ENCODE assay signal across 20 cellular contexts in genomic region chr1:63867429-63868176, GRCh38.
DNase-seq lines count a peak whose midpoint lies in the region; ATAC-seq and TF ChIP-seq lines count a peak whose summit lies in the region.
"Had no signal": no experiment of that assay in that cellular context is flagged by ENCODE, and none has a peak within 500 bp of the region (broad histone marks: within the 10 kb centered on the region; RNA-seq: fewer than 3 reads in every experiment).

No MANE protein-coding gene starts in this region.

- no peaks in the 10 kb centered on the region for H3K9me2 ChIP-seq in hepatocyte (replicated peaks; ENCODE audit: insufficient read depth)

- no peaks in the 10 kb centered on the region for H3K36me3 Mint-ChIP-seq in WTC11

- H3K4me1 ChIP-seq in hepatocyte (ENCODE audit: insufficient read depth) (peaks cover 18% of the 10 kb centered on the region), sigmoid colon (peaks cover 0 to 86% (median 55%) of the 10 kb centered on the region in 4 donors)
- H3K4me1 ChIP-seq: parathyroid adenoma had no signal

- H3K27ac Mint-ChIP-seq in WTC11: peak overlapping the region; percentile 67
- H3K27ac Mint-ChIP-seq: CD4-positive, alpha-beta T cell; dendritic cell treated with granulocyte-macrophage colony-stimulating factor and Interleukin-4, amounts not matched to agents 40 ng/mL and 50 ng/mL, for 4 days; type B pancreatic cell had no signal

- POLR2A ChIA-PET in WTC11 (lab: Charles Lee): no interaction called here

- TF ChIP-seq EP300 in sigmoid colon (IDR thresholded peaks at IDR 0.05): no peak

- peak overlapping the region; percentile 39 for H3K4me2 ChIP-seq in hepatocyte

- ATAC-seq in WTC11 (no peak), HG02973 (IDR thresholded peaks at IDR 0.05; ENCODE audit: unreplicated experiment) (no peak), HG03280 (IDR thresholded peaks at IDR 0.05; ENCODE audit: unreplicated experiment) (no peak), GM21528 (IDR thresholded peaks at IDR 0.05; ENCODE audit: low FRiP score, unreplicated experiment) (no peak)
- ATAC-seq: activated T-cell treated with anti-CD3 and anti-CD28 coated beads, Interleukin-2, amount 50 U/mL, for 4 hours had no signal

- peaks cover 80% of the 10 kb centered on the region for H3K4me1 Mint-ChIP-seq in WTC11

- TF ChIP-seq POLR2A in sigmoid colon (IDR thresholded peaks at IDR 0.05): no peak

- H4K20me1 ChIP-seq in hepatocyte (ENCODE audit: insufficient read depth, poor library complexity, severe bottlenecking): no peaks in the 10 kb centered on the region

- no peaks in the 10 kb centered on the region for H3K9me3 ChIP-seq in hepatocyte (ENCODE audit: low read depth)
- no peaks in the 10 kb centered on the region for H3K9me3 ChIP-seq in sigmoid colon
- H3K9me3 ChIP-seq: heart right ventricle had no signal

- no peak overlapping the region for H3K4me3 ChIP-seq in hepatocyte
- peak overlapping the region in 2 of 4 donors; percentile 4 to 8 for H3K4me3 ChIP-seq in sigmoid colon
- H3K4me3 ChIP-seq: heart right ventricle, SK-N-MC had no signal

- CTCF ChIA-PET in WTC11 (lab: Charles Lee): interaction anchor here (1.2 to 2.4 kb wide), 12 partner anchors 12 to 270 kb away, joined by 3 to 9 read pairs (median 4); no protein-coding TSS in a partner anchor

- no peaks in the 10 kb centered on the region for H3K27me3 Mint-ChIP-seq in WTC11 (ENCODE audit: low read depth)
- H3K27me3 Mint-ChIP-seq: CD4-positive, alpha-beta T cell; dendritic cell treated with granulocyte-macrophage colony-stimulating factor and Interleukin-4, amounts not matched to agents 40 ng/mL and 50 ng/mL, for 4 days; type B pancreatic cell had no signal

- WGBS in hepatocyte (ENCODE audit: low lambda C conversion rate, missing lambda C conversion rate): 70% methylated on average over 14 of the region's 14 CpGs
- 81 to 91% methylated on average over 14 of the region's 14 CpGs for WGBS in sigmoid colon, 2 donors

- intact Hi-C loops in sigmoid colon (cut with DNase I): no loop called here

- H3K9me3 Mint-ChIP-seq in WTC11: no peaks in the 10 kb centered on the region
- H3K9me3 Mint-ChIP-seq: activated T-cell treated with anti-CD3 and anti-CD28 coated beads, Interleukin-2, amount 50 U/mL, for 4 hours; CD4-positive, alpha-beta T cell; dendritic cell treated with granulocyte-macrophage colony-stimulating factor and Interleukin-4, amounts not matched to agents 40 ng/mL and 50 ng/mL, for 4 days; type B pancreatic cell had no signal

- no peaks in the 10 kb centered on the region for H3K27me3 ChIP-seq in hepatocyte
- H3K27me3 ChIP-seq in sigmoid colon: no peaks in the 10 kb centered on the region
- H3K27me3 ChIP-seq: heart right ventricle had no signal

- DNase-seq in DMS53 (lab: John Stamatoyannopoulos, UW) (peak; percentile 52), DMS53 treated with DMSO at 0.1 percent for 48 hours (lab: John Stamatoyannopoulos, UW; ENCODE audit: unreplicated experiment) (no peak), WTC11 (ENCODE audit: low spot score) (no peak), hepatocyte (ENCODE audit: low spot score) (no peak), sigmoid colon (peak; percentile 77)
- DNase-seq: activated T-cell treated with anti-CD3 and anti-CD28 coated beads, Interleukin-2, amount 50 U/mL, for 4 hours; CD4-positive, alpha-beta T cell; heart right ventricle; NCI-H1048; NCI-H187; NCI-H524 treated with DMSO at 0.1 percent for 48 hours; stimulated activated CD8-positive, alpha-beta memory T cell treated with anti-CD3 and anti-CD28 coated beads, Interleukin-4, amount 100 ng/mL, for 48 hours had no signal

- no peak overlapping the region for H3K4me3 Mint-ChIP-seq in WTC11
- H3K4me3 Mint-ChIP-seq: activated T-cell treated with anti-CD3 and anti-CD28 coated beads, Interleukin-2, amount 50 U/mL, for 4 hours; CD4-positive, alpha-beta T cell; dendritic cell treated with granulocyte-macrophage colony-stimulating factor and Interleukin-4, amounts not matched to agents 40 ng/mL and 50 ng/mL, for 4 days; type B pancreatic cell had no signal

- H3K27ac ChIP-seq in hepatocyte (peak overlapping the region; percentile 20), sigmoid colon (peak overlapping the region in 3 of 4 donors; percentile 73 to 80 (median 74))
- H3K27ac ChIP-seq: 22Rv1, parathyroid adenoma, SK-N-MC had no signal

- H3K36me3 ChIP-seq in hepatocyte (replicated peaks; ENCODE audit: insufficient read depth, low read depth): no peaks in the 10 kb centered on the region
- H3K36me3 ChIP-seq in sigmoid colon: no peaks in the 10 kb centered on the region
- H3K36me3 ChIP-seq: heart right ventricle had no signal

- no peak for TF ChIP-seq CTCF in WTC11 (IDR thresholded peaks at IDR 0.05)
- no peak for TF ChIP-seq CTCF in hepatocyte (IDR thresholded peaks at IDR 0.05; ENCODE audit: poor library complexity)
- TF ChIP-seq CTCF in sigmoid colon (IDR thresholded peaks at IDR 0.05): no peak

- H3K79me2 ChIP-seq in hepatocyte: peaks cover 65% of the 10 kb centered on the region

- no peak overlapping the region for H2AFZ ChIP-seq in hepatocyte
- H2AFZ ChIP-seq: parathyroid adenoma had no signal

TF ChIP-seq in WTC11, 78 proteins besides CTCF, POLR2A, EP300 and RAD21:
- TF ChIP-seq ESRRA (CRISPR knock-in tag; IDR thresholded peaks at IDR 0.05; ENCODE audit: borderline replicate concordance) (no peak), NFE2L1 (CRISPR knock-in tag; IDR thresholded peaks at IDR 0.05) (no peak), ETV6 (CRISPR knock-in tag; IDR thresholded peaks at IDR 0.05) (no peak)
TF ChIP-seq in WTC11: peak in this region for 0.

Comparison
In these comparisons a context has a peak if more than half of its experiments do, and no peak if none do; other contexts are left out.
1. DNase-seq: peak in DMS53 (single experiment) and sigmoid colon (single experiment); none in DMS53 treated with DMSO at 0.1 percent for 48 hours (single experiment), WTC11 (single experiment) and hepatocyte (single experiment).